In the genomic region with DNA sequence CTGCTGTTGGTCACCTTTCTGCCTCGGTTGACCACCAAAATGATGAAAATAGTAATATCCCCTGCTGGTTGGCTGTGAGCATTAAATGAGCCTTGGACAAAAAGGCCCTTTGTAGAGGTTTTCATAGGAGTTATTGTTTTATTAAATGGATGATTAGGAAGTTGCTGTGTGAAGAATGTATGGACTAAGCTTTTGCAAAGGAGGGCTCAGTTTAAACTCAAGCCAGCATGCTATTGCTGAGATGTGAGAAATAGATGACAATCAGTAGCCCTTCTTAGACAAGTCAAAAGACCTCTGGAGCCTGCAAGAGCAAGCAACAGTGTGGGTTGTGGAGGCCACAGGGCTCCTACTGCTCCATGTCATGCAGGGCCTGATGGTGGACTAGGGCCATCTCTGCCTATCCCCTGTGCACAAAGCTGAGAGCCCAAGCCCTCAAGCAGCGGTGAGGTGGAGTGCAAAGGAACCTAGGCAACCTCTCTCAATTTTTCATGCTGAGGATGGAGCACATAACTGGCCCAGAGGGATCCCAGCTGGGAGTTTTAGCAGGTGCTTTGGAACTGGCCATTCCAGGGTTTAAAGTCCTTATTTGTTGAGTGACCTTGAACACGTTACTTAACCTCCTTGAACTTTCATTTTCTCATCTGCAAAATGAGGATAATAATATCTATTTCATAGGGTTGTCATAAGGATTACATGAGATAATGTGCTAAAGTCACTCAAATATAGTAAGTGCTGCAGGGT, we compare ENCODE assay signal across 23 cellular contexts. TPM values are rescaled to one million over a fixed set of nuclear protein-coding genes. Genes with fewer than 3 reads are reported as not detected.
DNase-seq lines count a peak whose midpoint lies in the region; ATAC-seq, FAIRE-seq and TF ChIP-seq lines count a peak whose summit lies in the region.
"Had no signal": no experiment of that assay in that cellular context is flagged by ENCODE, and none has a peak within 500 bp of the region (broad histone marks: within the 10 kb centered on the region; RNA-seq: fewer than 3 reads in every experiment).

No MANE protein-coding gene starts in this region.

- POLR2A ChIA-PET in A549 (lab: Yijun Ruan, JAX), result no interaction called here

- ATAC-seq in A549, result peak; percentile 12 to 23; a peak in 4 of 6 replicates

- peaks cover 14% of the 10 kb centered on the region for H3K9me3 Mint-ChIP-seq in T-helper 2 cell treated with Interferon-gamma antibody and Interleukin-4, amounts not matched to agents 5 μg/mL and 100 μg/mL, for 36 hours

- TF ChIP-seq EP300 in A549 (IDR thresholded peaks at IDR 0.05), result no peak

- H3K4me1 ChIP-seq in A549 (peaks cover 16% of the 10 kb centered on the region), neutrophil (ENCODE audit: control insufficient read depth in 1 of 2, insufficient read depth in 1 of 2, low read depth in 1 of 2, low read length in 1 of 2) (peaks cover 48 to 51% of the 10 kb centered on the region in 2 experiments)

- H3K4me1 Mint-ChIP-seq in T-helper 2 cell treated with Interferon-gamma antibody and Interleukin-4, amounts not matched to agents 5 μg/mL and 100 μg/mL, for 36 hours (ENCODE audit: low read depth), result peaks cover 48% of the 10 kb centered on the region

- no peaks in the 10 kb centered on the region for H3K27me3 Mint-ChIP-seq in T-helper 2 cell treated with Interferon-gamma antibody and Interleukin-4, amounts not matched to agents 5 μg/mL and 100 μg/mL, for 36 hours (ENCODE audit: low read depth)

- no peak for DNase-seq in T-helper 2 cell treated with Interferon-gamma antibody and Interleukin-4, amounts not matched to agents 5 μg/mL and 100 μg/mL, for 36 hours (ENCODE audit: low spot score)
- DNase-seq in T-helper 2 cell (no peak), A549 (ENCODE audit: low read depth in 1 of 2, low spot score in 1 of 2) (no peak), bronchial epithelial cell (ENCODE audit: low read depth) (no peak), NCI-H2081 (lab: John Stamatoyannopoulos, UW) (no peak), activated gamma-delta T cell (lab: John Stamatoyannopoulos, UW) (no peak), HuH-7 (ENCODE audit: low spot score) (no peak)
- DNase-seq: DMS53, GDM1, Karpas-422, MV-4-11, NCI-H1105 treated with DMSO at 0.1 percent for 48 hours, NCI-H2081 treated with DMSO at 0.1 percent for 48 hours, NCI-H2171 treated with DMSO at 0.1 percent for 48 hours, NCI-H524 treated with DMSO at 0.1 percent for 48 hours, NCI-H82, SJCRH30 had no signal

- no peaks in the 10 kb centered on the region for H3K36me3 Mint-ChIP-seq in T-helper 2 cell treated with Interferon-gamma antibody and Interleukin-4, amounts not matched to agents 5 μg/mL and 100 μg/mL, for 36 hours (ENCODE audit: low read depth)

- peak overlapping the region; percentile 52 for H3K4me3 Mint-ChIP-seq in T-helper 2 cell treated with Interferon-gamma antibody and Interleukin-4, amounts not matched to agents 5 μg/mL and 100 μg/mL, for 36 hours

- H3K36me3 ChIP-seq in bronchial epithelial cell (ENCODE audit: control insufficient read depth, insufficient read depth, low read length) (no peaks in the 10 kb centered on the region), neutrophil (no peaks in the 10 kb centered on the region)
- H3K36me3 ChIP-seq: BLaER1 treated with 17β-estradiol and CSF1 and Interleukin-3, amounts not matched to agents 10 nM and 100 nM; SJCRH30 had no signal

- H3K4me2 ChIP-seq in A549, result no peak overlapping the region
- H3K4me2 ChIP-seq: BLaER1 treated with 17β-estradiol and CSF1 and Interleukin-3, amounts not matched to agents 10 nM and 100 nM had no signal

- WGBS in A549 (ENCODE audit: missing lambda C conversion rate), result 88% methylated on average over 3 of the region's 3 CpGs

- no peak for TF ChIP-seq RAD21 in A549 (conservative IDR thresholded peaks at IDR 0.05 in 1 of 2, IDR thresholded peaks at IDR 0.05 in 1 of 2)

- no peak for FAIRE-seq in A549 (lab: Jason Lieb, UNC)
- peak; percentile 58 for FAIRE-seq in bronchial epithelial cell (lab: Jason Lieb, UNC)
- FAIRE-seq: D721Med, GM18507, RCC 7860 had no signal

- H3K4me3 ChIP-seq in A549, result no peak overlapping the region
- H3K4me3 ChIP-seq in bronchial epithelial cell (ENCODE audit: low read depth, low read length), result no peak overlapping the region
- H3K4me3 ChIP-seq in neutrophil (ENCODE audit: low read depth in 1 of 2, low read length in 1 of 2), result no peak overlapping the region
- H3K4me3 ChIP-seq: BLaER1 treated with 17β-estradiol and CSF1 and Interleukin-3, amounts not matched to agents 10 nM and 100 nM; SJCRH30 had no signal

- peaks cover 15% of the 10 kb centered on the region for H3K9me3 ChIP-seq in A549
- H3K9me3 ChIP-seq in neutrophil, result no peaks in the 10 kb centered on the region
- H3K9me3 ChIP-seq: SJCRH30 had no signal

- peak overlapping the region; percentile 73 for H3K27ac Mint-ChIP-seq in T-helper 2 cell treated with Interferon-gamma antibody and Interleukin-4, amounts not matched to agents 5 μg/mL and 100 μg/mL, for 36 hours

- TF ChIP-seq POLR2A in A549 (IDR thresholded peaks at IDR 0.05; ENCODE audit: low read length), result no peak

- 0 out of 6 replicates have a peak overlapping the region, but pooled peaks of 1 of the 2 experiments have one; percentile 9 for H3K27ac ChIP-seq in A549
- peak overlapping the region; percentile 86 for H3K27ac ChIP-seq in neutrophil
- H3K27ac ChIP-seq: 22Rv1; BLaER1 treated with 17β-estradiol and CSF1 and Interleukin-3, amounts not matched to agents 10 nM and 100 nM; SJCRH30 had no signal

- CTCF ChIA-PET in A549 (lab: Yijun Ruan, JAX), result interaction anchor here (0.8 to 3.9 kb wide), 8 partner anchors 9 to 747 kb away, joined by 3 to 16 read pairs (median 4); no protein-coding TSS in a partner anchor

- H3K27me3 ChIP-seq in bronchial epithelial cell (ENCODE audit: control insufficient read depth, insufficient read depth, low read length) (no peaks in the 10 kb centered on the region), neutrophil (no peaks in the 10 kb centered on the region)
- H3K27me3 ChIP-seq: BLaER1 treated with 17β-estradiol and CSF1 and Interleukin-3, amounts not matched to agents 10 nM and 100 nM; SJCRH30 had no signal

- TF ChIP-seq CTCF in A549 (IDR thresholded peaks at IDR 0.05) (no peak), bronchial epithelial cell (IDR thresholded peaks at IDR 0.05; ENCODE audit: insufficient read depth, low read length, severe bottlenecking) (no peak), neutrophil (IDR thresholded peaks at IDR 0.05) (no peak)

TF ChIP-seq in A549, 52 proteins besides CTCF, POLR2A, EP300 and RAD21:
- no peak for TF ChIP-seq CBX2 (IDR thresholded peaks at IDR 0.05; ENCODE audit: borderline replicate concordance, low read depth)
- TF ChIP-seq KDM1A (IDR thresholded peaks at IDR 0.05; ENCODE audit: low read depth), result no peak
- TF ChIP-seq MAFK (IDR thresholded peaks at IDR 0.05; ENCODE audit: partially characterized antibody), result no peak
- TF ChIP-seq CHD2 (IDR thresholded peaks at IDR 0.05; ENCODE audit: low read length, partially characterized antibody), result no peak
- TF ChIP-seq, protein P1, sequence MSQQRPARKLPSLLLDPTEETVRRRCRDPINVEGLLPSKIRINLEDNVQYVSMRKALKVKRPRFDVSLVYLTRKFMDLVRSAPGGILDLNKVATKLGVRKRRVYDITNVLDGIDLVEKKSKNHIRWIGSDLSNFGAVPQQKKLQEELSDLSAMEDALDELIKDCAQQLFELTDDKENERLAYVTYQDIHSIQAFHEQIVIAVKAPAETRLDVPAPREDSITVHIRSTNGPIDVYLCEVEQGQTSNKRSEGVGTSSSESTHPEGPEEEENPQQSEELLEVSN (IDR thresholded peaks at IDR 0.05; ENCODE audit: borderline replicate concordance, low read depth), result no peak

RNA-seq across cellular contexts. Expression of a gene that starts 37.1 kb away (rescaled TPM):
- polyA plus RNA-seq in A549 (2011; rRNA removed) (45.7 and 50.6 TPM in 2 replicates), A549 (2017; fragmentation: RNase III; extraction: RNeasy Plus Mini Kit Qiagen cat#74134 plus additional on column Dnase treatment) (68.1 to 73.4 TPM (median 69.0 TPM) in 3 replicates)
- 26.7 and 37.2 TPM in 2 replicates for polyA plus RNA-seq in A549 (2012; cell fraction: cytosol; rRNA removed)
- 89.7 and 95.0 TPM in 2 replicates for polyA plus RNA-seq in A549 (2012; cell fraction: nucleus; rRNA removed)
- polyA minus RNA-seq in A549 (2011; rRNA and poly(A)+ RNA removed), result 86.7 and 103 TPM in 2 replicates
- total RNA-seq in bronchial epithelial cell, result 77.1 and 106 TPM in 2 replicates
